ENCODE assay signal across 7 cellular contexts in genomic region chr1:29230204-29230552, GRCh38. TPM values are rescaled to one million over a fixed set of nuclear protein-coding genes. Genes with fewer than 3 reads are reported as not detected.
DNase-seq lines count a peak whose midpoint lies in the region; ATAC-seq, FAIRE-seq and TF ChIP-seq lines count a peak whose summit lies in the region.

No MANE protein-coding gene starts in this region.

- TF ChIP-seq POLR2A in stomach (IDR thresholded peaks at IDR 0.05) = no peak

- WGBS in stomach, 5 donors = 6 to 13% (median 12%) methylated on average over 4 of the region's 4 CpGs

- intact Hi-C loops in stomach (cut with DNase I; ENCODE audit: low total_unique reads) (loop anchor here (10.0 kb wide), 1 partner anchor 1475 kb away; no protein-coding TSS in a partner anchor), sciatic nerve (cut with DNase I) (loop anchor here (10.0 kb wide), 1 partner anchor 1155 kb away; no protein-coding TSS in a partner anchor)

- H3K27me3 ChIP-seq in iPS-20b (ENCODE audit: insufficient read depth, low read length) (peaks cover 22% of the 10 kb centered on the region), stomach (no peaks in the 10 kb centered on the region)

- TF ChIP-seq CTCF in stomach (IDR thresholded peaks at IDR 0.05) = no peak

- H3K4me3 ChIP-seq in iPS-20b (ENCODE audit: low read length) (peak overlapping the region; percentile 88), stomach (peak overlapping the region; percentile 73 to 95 (median 90))

- H3K36me3 ChIP-seq in iPS-20b (ENCODE audit: insufficient read depth, low read depth, low read length) (0 out of 2 replicates have a peak, but pooled peaks cover 2% of the 10 kb centered on the region), stomach (peaks cover 0 to 7% (median under 1%) of the 10 kb centered on the region in 4 donors)

- H3K27ac Mint-ChIP-seq in activated T-helper 17 cell treated with anti-CD3 and anti-CD28 coated beads, Interleukin-2, amount 50 U/mL, for 72 hours = peak overlapping the region; percentile 94

- peak overlapping the region; percentile 98 for H3K4me3 Mint-ChIP-seq in activated T-helper 17 cell treated with anti-CD3 and anti-CD28 coated beads, Interleukin-2, amount 50 U/mL, for 72 hours

- H3K4me1 ChIP-seq in iPS-20b (ENCODE audit: insufficient read depth, low read length) (0 out of 2 replicates have a peak, but pooled peaks cover 6% of the 10 kb centered on the region), stomach (peaks cover 9 to 22% (median 19%) of the 10 kb centered on the region in 4 donors)

- ATAC-seq in HG03439 (IDR thresholded peaks at IDR 0.05; ENCODE audit: unreplicated experiment) (peak; percentile 5), sciatic nerve (no peak)
- ATAC-seq in activated T-helper 17 cell treated with anti-CD3 and anti-CD28 coated beads, Interleukin-2, amount 50 U/mL, for 72 hours (replicated peaks) = no peak

- peaks cover 9% of the 10 kb centered on the region for H3K4me1 Mint-ChIP-seq in activated T-helper 17 cell treated with anti-CD3 and anti-CD28 coated beads, Interleukin-2, amount 50 U/mL, for 72 hours

- H3K9me3 ChIP-seq in iPS-20b (ENCODE audit: insufficient read depth, low read depth, low read length) (no peaks in the 10 kb centered on the region), stomach (no peaks in the 10 kb centered on the region)

- H3K9ac ChIP-seq in iPS-20b (ENCODE audit: low read depth, low read length) = peak overlapping the region; percentile 77; the same call in 1 of the 2 replicates

- H3K27ac ChIP-seq in iPS-20b (ENCODE audit: low read length) (no peak overlapping the region), stomach (peak overlapping the region in 4 of 5 donors; percentile 68 to 89 (median 84))

- no peaks in the 10 kb centered on the region for H3K9me3 Mint-ChIP-seq in activated T-helper 17 cell treated with anti-CD3 and anti-CD28 coated beads, Interleukin-2, amount 50 U/mL, for 72 hours

- no peak for DNase-seq in stomach
- no peak for DNase-seq in NCI-H69 (lab: John Stamatoyannopoulos, UW)
- DNase-seq in sciatic nerve (ENCODE audit: low spot score) = no peak
- DNase-seq in GM19239 (ENCODE audit: insufficient read length, low spot score) = no peak

- no peaks in the 10 kb centered on the region for H3K36me3 Mint-ChIP-seq in activated T-helper 17 cell treated with anti-CD3 and anti-CD28 coated beads, Interleukin-2, amount 50 U/mL, for 72 hours (ENCODE audit: low read depth)

- no peak for TF ChIP-seq EP300 in stomach (IDR thresholded peaks at IDR 0.05)

- FAIRE-seq in GM19239 (lab: Jason Lieb, UNC) = no peak

- H3K27me3 Mint-ChIP-seq in activated T-helper 17 cell treated with anti-CD3 and anti-CD28 coated beads, Interleukin-2, amount 50 U/mL, for 72 hours = peaks cover 5% of the 10 kb centered on the region

RNA-seq across cellular contexts. Expression of gene MECR, which starts 0.6 kb away (rescaled TPM):
- 10 to 100 TPM; 21.0 to 38.3 TPM for total RNA-seq in activated T-helper 17 cell treated with anti-CD3 and anti-CD28 coated beads, Interleukin-2, amount 50 U/mL, for 72 hours
- total RNA-seq in stomach (10 to 100 TPM in 4 of 5 donors, 1 to 10 TPM in 1; 8.9 to 47.8 (median 17.4) TPM), sciatic nerve (22.6 TPM)
- 10 to 100 TPM; 16.0 to 20.1 (median 18.2) TPM for polyA plus RNA-seq in stomach

RNA-seq across cellular contexts. Expression of gene PTPRU, which starts 6.1 kb away (rescaled TPM):
- 1 to 10 TPM in 1 of 2 donors, under 1 TPM in 1; 0.99 to 2.1 TPM for total RNA-seq in activated T-helper 17 cell treated with anti-CD3 and anti-CD28 coated beads, Interleukin-2, amount 50 U/mL, for 72 hours
- total RNA-seq in stomach (10 to 100 TPM in 2 of 5 donors, 1 to 10 TPM in 2, under 1 TPM in 1; 0.29 to 17.5 (median 8.0) TPM), sciatic nerve (83.9 TPM)
- polyA plus RNA-seq in stomach = 1 to 10 TPM; 4.9 to 5.4 (median 5.2) TPM

RNA-seq across cellular contexts. Expression of gene SRSF4, which starts 48.5 kb away (rescaled TPM):
- total RNA-seq in activated T-helper 17 cell treated with anti-CD3 and anti-CD28 coated beads, Interleukin-2, amount 50 U/mL, for 72 hours = 100 to 1,000 TPM; 118 to 125 TPM
- total RNA-seq in stomach = 100 to 1,000 TPM in 1 of 5 donors, 10 to 100 TPM in 4; 25.1 to 328 (median 65.8) TPM
- 10 to 100 TPM; 38.9 to 56.5 (median 49.6) TPM for polyA plus RNA-seq in stomach
- 95.0 TPM for total RNA-seq in sciatic nerve
